Comparison of ENCODE assay signal across 25 cellular contexts in genomic region chr13:93364166-93364565, GRCh38.
DNase-seq lines count a peak whose midpoint lies in the region; ATAC-seq and TF ChIP-seq lines count a peak whose summit lies in the region.
"Had no signal": no experiment of that assay in that cellular context is flagged by ENCODE, and none has a peak within 500 bp of the region (broad histone marks: within the 10 kb centered on the region; RNA-seq: fewer than 3 reads in every experiment).

No MANE protein-coding gene starts in this region.

- no peaks in the 10 kb centered on the region for H3K36me3 ChIP-seq in aorta (ENCODE audit: control insufficient read depth in 1 of 2, insufficient read depth in 2 of 2, low read length in 1 of 2)
- H3K36me3 ChIP-seq: BLaER1 treated with 17β-estradiol and CSF1 and Interleukin-3, amounts not matched to agents 10 nM and 100 nM; lower lobe of right lung; ovary; upper lobe of left lung had no signal

- no peak for ATAC-seq in GM19467 (IDR thresholded peaks at IDR 0.05; ENCODE audit: unreplicated experiment)
- no peak for ATAC-seq in aorta (ENCODE audit: low FRiP score)
- ATAC-seq: lower lobe of right lung; stimulated activated effector memory CD8-positive, alpha-beta T cell treated with anti-CD3 and anti-CD28 coated beads, Interleukin-12 subunit alpha, Interleukin-12 subunit beta, amount 100 ng/mL, for 72 hours had no signal

- 88 to 91% methylated on average over 5 of the region's 5 CpGs for WGBS in aorta, 2 donors

- H3K27me3 ChIP-seq in aorta (ENCODE audit: control insufficient read depth in 1 of 2, insufficient read depth in 2 of 2, low read length in 1 of 2) = no peaks in the 10 kb centered on the region
- H3K27me3 ChIP-seq: BLaER1 treated with 17β-estradiol and CSF1 and Interleukin-3, amounts not matched to agents 10 nM and 100 nM; ovary; upper lobe of left lung had no signal

- TF ChIP-seq CTCF in cardiac fibroblast (IDR thresholded peaks at IDR 0.05; ENCODE audit: low read depth, low read length) = no peak

- no peak overlapping the region for H3K27ac ChIP-seq in aorta (ENCODE audit: low read depth in 1 of 2, low read length in 2 of 2)
- H3K27ac ChIP-seq: BLaER1 treated with 17β-estradiol and CSF1 and Interleukin-3, amounts not matched to agents 10 nM and 100 nM; lower lobe of right lung; ovary; upper lobe of left lung had no signal

- no peaks in the 10 kb centered on the region for H3K4me1 ChIP-seq in aorta (ENCODE audit: control insufficient read depth in 1 of 2, insufficient read depth in 2 of 2, low read length in 2 of 2)
- H3K4me1 ChIP-seq: BLaER1 treated with 17β-estradiol and CSF1 and Interleukin-3, amounts not matched to agents 10 nM and 100 nM; lower lobe of right lung; upper lobe of left lung had no signal

- no peak overlapping the region for H3K4me3 ChIP-seq in cardiac fibroblast (replicated peaks in 1 of 2; ENCODE audit: low read depth in 2 of 2, low read length in 2 of 2)
- no peak overlapping the region for H3K4me3 ChIP-seq in aorta (ENCODE audit: low read length in 2 of 2)
- H3K4me3 ChIP-seq: BLaER1 treated with 17β-estradiol and CSF1 and Interleukin-3, amounts not matched to agents 10 nM and 100 nM; lower lobe of right lung; ovary; upper lobe of left lung had no signal

- no peaks in the 10 kb centered on the region for H3K9me3 ChIP-seq in aorta (ENCODE audit: control insufficient read depth, low read length)
- H3K9me3 ChIP-seq: BLaER1 treated with 17β-estradiol and CSF1 and Interleukin-3, amounts not matched to agents 10 nM and 100 nM; lower lobe of right lung; ovary; upper lobe of left lung had no signal

- intact Hi-C loops in aorta (cut with DNase I) = no loop called here

- DNase-seq in EL (peak; percentile 36), NCI-H226 (peak; percentile 55), cardiac fibroblast (ENCODE audit: low read depth in 2 of 2) (peak; percentile 14 to 30), kidney tubule cell (ENCODE audit: low spot score) (peak; percentile 8), NCI-H774 (lab: John Stamatoyannopoulos, UW) (no peak), HuH-7 (ENCODE audit: low spot score) (no peak), aorta (no peak)
- DNase-seq: activated B cell treated with CpG ODN at 0.5 μM for 24 hours; activated naive CD4-positive, alpha-beta T cell treated with anti-CD3 and anti-CD28 coated beads, Interleukin-2, amount 10 ng/mL, durations not matched to agents 7 days and 5 days; anterior cingulate cortex; DMS79 treated with DMSO at 0.1 percent for 48 hours; head of caudate nucleus; lower lobe of right lung; NCI-H2171; NCI-H510A treated with DMSO at 0.1 percent for 48 hours; NK-92 treated with Interleukin-12 subunit alpha and Interleukin-12 subunit beta, amount 100 ng/mL, for 24 hours; ovary; retina; SIG-M5; stimulated activated CD4-positive, alpha-beta T cell treated with anti-CD3 and anti-CD28 coated beads, Interleukin-4, amount 100 ng/mL, for 24 hours; substantia nigra; upper lobe of left lung had no signal

Comparison
In these comparisons a context has a peak if more than half of its experiments do, and no peak if none do; other contexts are left out.
1. DNase-seq: peak in EL (single experiment), NCI-H226 (single experiment), cardiac fibroblast (2 of 2) and kidney tubule cell (single experiment); none in NCI-H774 (single experiment), HuH-7 (single experiment) and aorta (0 of 2).